20 cellular contexts compared by ENCODE assay signal in genomic region chr1:42258218-42258617, GRCh38.
DNase-seq lines count a peak whose midpoint lies in the region; ATAC-seq, FAIRE-seq and TF ChIP-seq lines count a peak whose summit lies in the region.
"Had no signal": no experiment of that assay in that cellular context is flagged by ENCODE, and none has a peak within 500 bp of the region (broad histone marks: within the 10 kb centered on the region; RNA-seq: fewer than 3 reads in every experiment).

No MANE protein-coding gene starts in this region.

- no peak for DNase-seq in DND-41
- no peak for DNase-seq in caudate nucleus (lab: John Stamatoyannopoulos, UW)
- DNase-seq in neuronal stem cell (ENCODE audit: low spot score) = no peak
- DNase-seq in kidney glomerular epithelial cell (lab: John Stamatoyannopoulos, UW) = no peak
- no peak for DNase-seq in GM13976 (ENCODE audit: low spot score)
- no peak for DNase-seq in frontal cortex (ENCODE audit: low spot score in 2 of 2)
- no peak for DNase-seq in smooth muscle cell (lab: John Stamatoyannopoulos, UW; ENCODE audit: unreplicated experiment)
- DNase-seq: activated CD4-positive, alpha-beta memory T cell treated with anti-CD3 and anti-CD28 coated beads, Interleukin-2, amount 10 ng/mL, durations not matched to agents 7 days and 5 days; amniotic stem cell; esophagus squamous epithelium; GOT3; NCI-H1694; NCI-H446 treated with DMSO at 0.1 percent for 48 hours; OCI-M1; retina; stimulated activated CD4-positive, alpha-beta T cell treated with anti-CD3 and anti-CD28 coated beads, Interleukin-2, amount 100 ng/mL, for 24 hours had no signal

- no peak overlapping the region for H3K9ac ChIP-seq in DND-41 (ENCODE audit: low read depth, low read length)
- no peak overlapping the region for H3K9ac ChIP-seq in neuronal stem cell (ENCODE audit: low read depth, low read length, poor library complexity)
- no peak overlapping the region for H3K9ac ChIP-seq in smooth muscle cell (ENCODE audit: low read depth)

- H2BK12ac ChIP-seq in neuronal stem cell (ENCODE audit: low read length) = no peak overlapping the region

- peak overlapping the region; percentile 74 for H3K27ac ChIP-seq in DND-41 (ENCODE audit: low read length)
- peak overlapping the region; percentile 85 for H3K27ac ChIP-seq in caudate nucleus (ENCODE audit: low read depth, low read length)
- peak overlapping the region; percentile 33 for H3K27ac ChIP-seq in neuronal stem cell (replicated peaks; ENCODE audit: low read length)
- no peak overlapping the region for H3K27ac ChIP-seq in smooth muscle cell (ENCODE audit: low read depth)
- H3K27ac ChIP-seq: SK-N-MC, thoracic aorta had no signal

- H4K8ac ChIP-seq in neuronal stem cell (ENCODE audit: low read depth, low read length) = no peak overlapping the region

- no peak for ATAC-seq in DND-41 (ENCODE audit: insufficient read depth, low read depth)
- ATAC-seq in GM21447 (IDR thresholded peaks at IDR 0.05; ENCODE audit: unreplicated experiment) = peak; percentile 54
- ATAC-seq: left lobe of liver had no signal

- H3K27me3 ChIP-seq in DND-41 (ENCODE audit: insufficient read depth, low read length, poor library complexity) (no peaks in the 10 kb centered on the region), neuronal stem cell (ENCODE audit: control insufficient read depth in 3 of 3, insufficient read depth in 3 of 3, low read depth in 1 of 3, low read length in 3 of 3) (no peaks in the 10 kb centered on the region), smooth muscle cell (ENCODE audit: low read depth) (no peaks in the 10 kb centered on the region)
- H3K27me3 ChIP-seq: esophagus squamous epithelium had no signal

- peaks cover 70% of the 10 kb centered on the region for H3K79me2 ChIP-seq in DND-41 (ENCODE audit: insufficient read depth, low read length)
- peaks cover 50% of the 10 kb centered on the region for H3K79me2 ChIP-seq in smooth muscle cell (ENCODE audit: low read depth)

- H3K18ac ChIP-seq in neuronal stem cell (ENCODE audit: low read length) = no peak overlapping the region

- no peaks in the 10 kb centered on the region for H3K79me1 ChIP-seq in neuronal stem cell (ENCODE audit: low read depth, low read length)

- no peak overlapping the region for H3K14ac ChIP-seq in neuronal stem cell (ENCODE audit: low read length)

- H3K4me1 ChIP-seq in DND-41 (ENCODE audit: insufficient read depth, low read length) (peaks cover 45% of the 10 kb centered on the region), neuronal stem cell (ENCODE audit: control insufficient read depth in 2 of 2, insufficient read depth in 1 of 2, low read depth in 1 of 2, low read length in 2 of 2) (no peaks in the 10 kb centered on the region), smooth muscle cell (ENCODE audit: low read depth) (peaks cover 28% of the 10 kb centered on the region)

- H3K23ac ChIP-seq in neuronal stem cell (ENCODE audit: low read depth, low read length, poor library complexity) = no peak overlapping the region

- H3K4me2 ChIP-seq in DND-41 (ENCODE audit: insufficient read depth, low read length) (no peak overlapping the region), neuronal stem cell (ENCODE audit: insufficient read depth, low read length, poor library complexity, severe bottlenecking) (no peak overlapping the region), smooth muscle cell (no peak overlapping the region)

- H2BK120ac ChIP-seq in neuronal stem cell (ENCODE audit: low read depth, low read length) = no peak overlapping the region

- H3K36me3 ChIP-seq in DND-41 (ENCODE audit: insufficient read depth, low read length) (peaks cover 18% of the 10 kb centered on the region; the same call in 1 of the 2 replicates), neuronal stem cell (replicated peaks in 1 of 2; ENCODE audit: control insufficient read depth in 2 of 2, insufficient read depth in 2 of 2, low read length in 2 of 2) (peaks cover 0 to 25% of the 10 kb centered on the region in 2 donors), smooth muscle cell (ENCODE audit: low read depth) (no peaks in the 10 kb centered on the region)
- H3K36me3 ChIP-seq: esophagus squamous epithelium, thoracic aorta had no signal

- peaks cover 13% of the 10 kb centered on the region for H3F3A ChIP-seq in smooth muscle cell (ENCODE audit: low read depth)

- H2BK15ac ChIP-seq in neuronal stem cell (ENCODE audit: low read length) = no peak overlapping the region

- peaks cover 13% of the 10 kb centered on the region; the same call in 1 of the 2 replicates for H4K20me1 ChIP-seq in DND-41 (ENCODE audit: insufficient read depth, low read length)
- H4K20me1 ChIP-seq in smooth muscle cell (ENCODE audit: low read depth) = peaks cover 80% of the 10 kb centered on the region

- H2AFZ ChIP-seq in DND-41 (ENCODE audit: low read depth, low read length) (no peak overlapping the region), neuronal stem cell (ENCODE audit: low read length) (no peak overlapping the region), smooth muscle cell (ENCODE audit: low read depth) (no peak overlapping the region)

- in situ Hi-C loops in GM13976 (cut with MboI; ENCODE audit: low sequenced_read_pairs, unreplicated experiment) = no loop called here

- peaks cover 3% of the 10 kb centered on the region for H3K9me3 ChIP-seq in DND-41 (ENCODE audit: insufficient read depth, low read length, severe bottlenecking)
- H3K9me3 ChIP-seq in neuronal stem cell (replicated peaks in 1 of 2; ENCODE audit: control insufficient read depth in 2 of 2, insufficient read depth in 1 of 2, low read depth in 1 of 2, low read length in 2 of 2) = peaks cover 0 to 7% of the 10 kb centered on the region in 2 donors
- H3K9me3 ChIP-seq in smooth muscle cell (replicated peaks; ENCODE audit: low read depth) = no peaks in the 10 kb centered on the region
- H3K9me3 ChIP-seq: esophagus squamous epithelium, thoracic aorta had no signal

- no peak for TF ChIP-seq CTCF in DND-41 (IDR thresholded peaks at IDR 0.05; ENCODE audit: borderline replicate concordance, extremely low read depth, low read length, poor library complexity, severe bottlenecking)
- TF ChIP-seq CTCF in GM13976 (IDR thresholded peaks at IDR 0.05; ENCODE audit: borderline replicate concordance, control extremely low read depth, extremely low read depth, insufficient read depth, missing control alignments) = no peak
- TF ChIP-seq CTCF in smooth muscle cell (IDR thresholded peaks at IDR 0.05; ENCODE audit: borderline replicate concordance, insufficient read depth, poor library complexity, severe bottlenecking) = no peak

- no peak overlapping the region for H2BK5ac ChIP-seq in neuronal stem cell (ENCODE audit: low read length)

- H3K4me3 ChIP-seq in DND-41 (ENCODE audit: low read depth in 1 of 2, low read length in 2 of 2) (no peak overlapping the region), neuronal stem cell (ENCODE audit: low read length in 2 of 2) (no peak overlapping the region), smooth muscle cell (no peak overlapping the region)
- H3K4me3 ChIP-seq: esophagus squamous epithelium, SK-N-MC, thoracic aorta had no signal

- WGBS in neuronal stem cell (ENCODE audit: extremely low coverage in 2 of 2, insufficient read length in 2 of 2, insufficient replicate concordance in 1 of 2), 2 donors = no CpG with 5 or more reads among the region's 1 CpG
- WGBS in smooth muscle cell (ENCODE audit: low lambda C conversion rate) = 87% methylated on average over 1 of the region's 1 CpG

- no peak overlapping the region for H3K4ac ChIP-seq in neuronal stem cell (ENCODE audit: low read length)

- FAIRE-seq in frontal cortex (lab: Jason Lieb, UNC) = no peak

- H2AK5ac ChIP-seq in neuronal stem cell (ENCODE audit: low read depth, low read length) = no peak overlapping the region

- H4K91ac ChIP-seq in neuronal stem cell (ENCODE audit: low read depth, low read length, poor library complexity) = no peak overlapping the region
